Comparison of ENCODE assay signal across 29 cellular contexts in genomic region chr1:67888208-67888607, GRCh38. TPM values are rescaled to one million over a fixed set of nuclear protein-coding genes. Genes with fewer than 3 reads are reported as not detected.
DNase-seq lines count a peak whose midpoint lies in the region; ATAC-seq, FAIRE-seq and TF ChIP-seq lines count a peak whose summit lies in the region.
"Had no signal": no experiment of that assay in that cellular context is flagged by ENCODE, and none has a peak within 500 bp of the region (broad histone marks: within the 10 kb centered on the region; RNA-seq: fewer than 3 reads in every experiment).

No MANE protein-coding gene starts in this region.

- H3K9me1 ChIP-seq in IMR-90 (ENCODE audit: insufficient read depth, low read length) (peaks cover 10% of the 10 kb centered on the region; the same call in 1 of the 2 replicates), K562 (ENCODE audit: control insufficient read depth, insufficient read depth, low read length) (no peaks in the 10 kb centered on the region)

- H3K27me3 ChIP-seq in IMR-90 (ENCODE audit: control insufficient read depth, insufficient read depth, low read length) (no peaks in the 10 kb centered on the region), K562 (ENCODE audit: control insufficient read depth in 2 of 2, insufficient read depth in 2 of 2, low read length in 2 of 2) (no peaks in the 10 kb centered on the region)
- H3K27me3 ChIP-seq: esophagus muscularis mucosa, hepatocyte, ovary, upper lobe of left lung had no signal

- 0 out of 2 replicates have a peak overlapping the region, but pooled peaks have one; percentile 71 for H3K56ac ChIP-seq in IMR-90 (ENCODE audit: extremely low read depth, insufficient read depth, low read length)

- peaks cover 50% of the 10 kb centered on the region for H3K4me1 Mint-ChIP-seq in osteocyte (ENCODE audit: unreplicated experiment)
- H3K4me1 Mint-ChIP-seq: central memory CD8-positive, alpha-beta T cell; naive thymus-derived CD8-positive, alpha-beta T cell had no signal

- in situ Hi-C loops in IMR-90 (cut with MboI; ENCODE audit: low sequenced_read_pairs), result no loop called here
- in situ Hi-C loops in K562 (cut with MboI), result no loop called here

- WGBS in IMR-90 (ENCODE audit: extremely low coverage in 2 of 2, insufficient read length in 1 of 2), 2 experiments, result 100% methylated on average over 1 of the region's 3 CpGs; no CpG with 5 or more reads in 1 of the 2 experiments
- 52% methylated on average over 3 of the region's 3 CpGs for WGBS in K562 (ENCODE audit: insufficient coverage, low coverage, missing lambda C conversion rate)

- CTCF ChIA-PET in IMR-90 (lab: Yijun Ruan, JAX), result no interaction called here
- CTCF ChIA-PET in K562 (lab: Yijun Ruan, JAX; ENCODE audit: low intra/inter-chr PET ratio), result no interaction called here

- H2AK9ac ChIP-seq in IMR-90 (replicated peaks; ENCODE audit: low read depth, low read length, poor library complexity), result no peak overlapping the region

- H3K9me3 ChIP-seq in IMR-90 (ENCODE audit: control insufficient read depth, insufficient read depth, low read length), result no peaks in the 10 kb centered on the region
- no peaks in the 10 kb centered on the region for H3K9me3 ChIP-seq in K562 (replicated peaks; ENCODE audit: control insufficient read depth, insufficient read depth, low read depth, low read length)
- H3K9me3 ChIP-seq: Caco-2, esophagus muscularis mucosa, ovary, upper lobe of left lung had no signal

- no peak for FAIRE-seq in K562 (lab: Jason Lieb, UNC)
- FAIRE-seq: endometrium, H1 had no signal

- peak overlapping the region; percentile 90 for H3K14ac ChIP-seq in IMR-90 (replicated peaks; ENCODE audit: low read depth, low read length)

- peak overlapping the region; percentile 93 for H3K4ac ChIP-seq in IMR-90 (ENCODE audit: low read depth, low read length)

- H3K9ac ChIP-seq in IMR-90 (ENCODE audit: low read depth, low read length), result no peak overlapping the region; the same call in 1 of the 2 replicates
- no peak overlapping the region for H3K9ac ChIP-seq in K562 (ENCODE audit: insufficient read depth in 1 of 2, low read depth in 2 of 2, low read length in 2 of 2)

- 0 out of 2 replicates have a peak overlapping the region, but pooled peaks have one; percentile 11 for H3K23ac ChIP-seq in IMR-90 (ENCODE audit: low read depth, low read length)

- H3K4me1 ChIP-seq in IMR-90 (ENCODE audit: control insufficient read depth, insufficient read depth, low read length), result peaks cover 16% of the 10 kb centered on the region
- peaks cover 0 to 21% of the 10 kb centered on the region in 2 experiments; a peak in 3 of 5 replicates for H3K4me1 ChIP-seq in K562 (replicated peaks in 1 of 2; ENCODE audit: control insufficient read depth in 2 of 2, insufficient read depth in 2 of 2, low read length in 2 of 2)
- H3K4me1 ChIP-seq: Caco-2 had no signal

- peak overlapping the region; percentile 96; the same call in 1 of the 2 replicates for H2BK120ac ChIP-seq in IMR-90 (ENCODE audit: low read depth, low read length)

- H3K4me2 ChIP-seq in IMR-90 (ENCODE audit: low read depth, low read length) (no peak overlapping the region), K562 (ENCODE audit: insufficient read depth, low read length) (no peak overlapping the region)
- H3K4me2 ChIP-seq: hepatocyte had no signal

- H3K27me3 Mint-ChIP-seq in osteocyte (ENCODE audit: unreplicated experiment), result no peaks in the 10 kb centered on the region
- H3K27me3 Mint-ChIP-seq: dendritic cell treated with granulocyte-macrophage colony-stimulating factor and Interleukin-4, amounts not matched to agents 40 ng/mL and 50 ng/mL, for 4 days had no signal

- POLR2A ChIA-PET in IMR-90 (lab: Charles Lee; ENCODE audit: unreplicated experiment), result no interaction called here
- POLR2A ChIA-PET in K562 (lab: Yijun Ruan, JAX), result interaction anchor here (0.6 to 0.8 kb wide), 2 partner anchors 8 to 67 kb away, joined by 3 read pairs; no protein-coding TSS in a partner anchor

- no peaks in the 10 kb centered on the region for H3K36me3 ChIP-seq in IMR-90 (ENCODE audit: control insufficient read depth, insufficient read depth, low read length)
- no peaks in the 10 kb centered on the region for H3K36me3 ChIP-seq in K562 (ENCODE audit: control insufficient read depth, insufficient read depth, low read length)
- H3K36me3 ChIP-seq: esophagus muscularis mucosa, ovary, upper lobe of left lung had no signal

- no peak for TF ChIP-seq POLR2A in IMR-90 (IDR thresholded peaks at IDR 0.05; ENCODE audit: low read depth, low read length)
- no peak for TF ChIP-seq POLR2A in K562 (conservative IDR thresholded peaks at IDR 0.05)

- TF ChIP-seq CTCF in IMR-90 (conservative IDR thresholded peaks at IDR 0.05; ENCODE audit: low read depth, low read length) (no peak), K562 (IDR thresholded peaks at IDR 0.05 in 2 of 3, conservative IDR thresholded peaks at IDR 0.05 in 1 of 3; ENCODE audit: insufficient read depth in 2 of 3, low read depth in 1 of 3, low read length in 3 of 3) (no peak), osteocyte (IDR thresholded peaks at IDR 0.05) (no peak)

- BruUV-seq in IMR-90 (replicated peaks; lab: Mats Ljungman, UMichigan) (no TSS peak), K562 (replicated peaks; lab: Mats Ljungman, UMichigan) (no TSS peak)

- no peak overlapping the region for H3K4me3 ChIP-seq in IMR-90 (ENCODE audit: insufficient read depth, low read depth, low read length)
- H3K4me3 ChIP-seq in K562, result no peak overlapping the region
- H3K4me3 ChIP-seq: esophagus muscularis mucosa, hepatocyte, ovary, upper lobe of left lung had no signal

- H4K20me1 ChIP-seq in IMR-90 (ENCODE audit: insufficient read depth, low read length), result no peaks in the 10 kb centered on the region
- no peaks in the 10 kb centered on the region for H4K20me1 ChIP-seq in K562 (replicated peaks; ENCODE audit: control insufficient read depth, insufficient read depth, low read length)

- no peaks in the 10 kb centered on the region for H3K9me3 Mint-ChIP-seq in osteocyte (ENCODE audit: unreplicated experiment)
- H3K9me3 Mint-ChIP-seq: central memory CD8-positive, alpha-beta T cell; dendritic cell treated with granulocyte-macrophage colony-stimulating factor and Interleukin-4, amounts not matched to agents 40 ng/mL and 50 ng/mL, for 4 days; T-helper 2 cell treated with Interferon-gamma antibody and Interleukin-4, amounts not matched to agents 5 μg/mL and 100 μg/mL, for 36 hours had no signal

- no peaks in the 10 kb centered on the region for H3K36me3 Mint-ChIP-seq in osteocyte (ENCODE audit: unreplicated experiment)
- H3K36me3 Mint-ChIP-seq: naive thymus-derived CD8-positive, alpha-beta T cell had no signal

- intact Hi-C loops in IMR-90 (cut with micrococcal nuclease), result no loop called here
- intact Hi-C loops in K562 (cut with micrococcal nuclease), result no loop called here

- peak overlapping the region; percentile 94; the same call in 1 of the 2 replicates for H2BK20ac ChIP-seq in IMR-90 (ENCODE audit: low read depth, low read length)

- peak overlapping the region; percentile 2; the same call in 1 of the 2 replicates for H2AK5ac ChIP-seq in IMR-90 (ENCODE audit: low read depth, low read length)

- peak overlapping the region; percentile 32; the same call in 1 of the 2 replicates for H3K18ac ChIP-seq in IMR-90 (ENCODE audit: low read depth, low read length)

- no peaks in the 10 kb centered on the region for H3K79me1 ChIP-seq in IMR-90 (ENCODE audit: low read depth in 1 of 2, low read length in 2 of 2)

- H2BK15ac ChIP-seq in IMR-90 (ENCODE audit: low read depth, low read length), result peak overlapping the region; percentile 60; the same call in 2 of the 3 replicates

- DNase-seq in IMR-90 (no peak), NCI-H69 (lab: John Stamatoyannopoulos, UW) (peak; percentile 84), K562 (ENCODE audit: extremely low read depth in 1 of 4, low spot score in 3 of 4) (no peak), osteocyte (ENCODE audit: extremely low spot score, unreplicated experiment) (no peak), NCI-H345 treated with DMSO at 0.1 percent for 48 hours (lab: John Stamatoyannopoulos, UW; ENCODE audit: unreplicated experiment) (no peak), dedifferentiated amniotic fluid mesenchymal stem cell (ENCODE audit: extremely low spot score) (no peak)
- DNase-seq: activated CD4-positive, alpha-beta T cell treated with anti-CD3 and anti-CD28 coated beads, Interleukin-2, amount 50 U/mL, for 48 hours; activated CD4-positive, CD25-positive, alpha-beta regulatory T cell treated with anti-CD3 and anti-CD28 coated beads, Interleukin-2, amount 50 U/mL, for 72 hours; activated naive CD4-positive, alpha-beta T cell; activated T-cell treated with anti-CD3 and anti-CD28 coated beads, Interleukin-2, amount 50 U/mL, for 48 hours; C1 segment of cervical spinal cord; Caco-2; DMS79 treated with DMSO at 0.1 percent for 48 hours; GDM1; KBM-7; naive thymus-derived CD8-positive, alpha-beta T cell; NCI-H1092 treated with DMSO at 0.1 percent for 48 hours; NCI-H2029; ovary; stimulated activated naive CD4-positive, alpha-beta T cell; upper lobe of left lung had no signal

- ATAC-seq in IMR-90 (ENCODE audit: low read depth) (no peak), K562 (no peak), GM21737 (IDR thresholded peaks at IDR 0.05; ENCODE audit: unreplicated experiment) (no peak)
- ATAC-seq: naive thymus-derived CD8-positive, alpha-beta T cell had no signal

- peak overlapping the region; percentile 54 for H3K27ac Mint-ChIP-seq in osteocyte (ENCODE audit: unreplicated experiment)
- H3K27ac Mint-ChIP-seq: dendritic cell treated with granulocyte-macrophage colony-stimulating factor and Interleukin-4, amounts not matched to agents 40 ng/mL and 50 ng/mL, for 4 days; naive thymus-derived CD8-positive, alpha-beta T cell; T-helper 2 cell treated with Interferon-gamma antibody and Interleukin-4, amounts not matched to agents 5 μg/mL and 100 μg/mL, for 36 hours had no signal

- H3K4me3 Mint-ChIP-seq in osteocyte (ENCODE audit: unreplicated experiment), result no peak overlapping the region
- H3K4me3 Mint-ChIP-seq: central memory CD8-positive, alpha-beta T cell; dendritic cell treated with granulocyte-macrophage colony-stimulating factor and Interleukin-4, amounts not matched to agents 40 ng/mL and 50 ng/mL, for 4 days; naive thymus-derived CD8-positive, alpha-beta T cell; T-helper 2 cell treated with Interferon-gamma antibody and Interleukin-4, amounts not matched to agents 5 μg/mL and 100 μg/mL, for 36 hours had no signal

- H2BK5ac ChIP-seq in IMR-90 (ENCODE audit: low read depth, low read length, poor library complexity, severe bottlenecking), result peak overlapping the region; percentile 88

- no peak overlapping the region for H3K27ac ChIP-seq in IMR-90 (ENCODE audit: insufficient read depth, low read length)
- H3K27ac ChIP-seq in K562 (ENCODE audit: extremely low read depth, low read depth, low read length), result no peak overlapping the region
- H3K27ac ChIP-seq: esophagus muscularis mucosa, hepatocyte, ovary, upper lobe of left lung had no signal

- no peak overlapping the region for H4K5ac ChIP-seq in IMR-90 (ENCODE audit: low read depth, low read length)

- peak overlapping the region; percentile 88 for H2AFZ ChIP-seq in IMR-90 (replicated peaks; ENCODE audit: low read length, poor library complexity)
- H2AFZ ChIP-seq in K562 (ENCODE audit: low read depth, low read length), result peak overlapping the region; percentile 67
- H2AFZ ChIP-seq: hepatocyte had no signal

- no peaks in the 10 kb centered on the region for H3K79me2 ChIP-seq in K562 (ENCODE audit: control insufficient read depth, insufficient read depth, low read length)
- H3K79me2 ChIP-seq: hepatocyte had no signal

- H4K91ac ChIP-seq in IMR-90 (ENCODE audit: insufficient read depth, low read depth, low read length), result 0 out of 2 replicates have a peak overlapping the region, but pooled peaks have one; percentile 83

- TF ChIP-seq RAD21 in IMR-90 (IDR thresholded peaks at IDR 0.05; ENCODE audit: low read length) (no peak), K562 (CRISPR knock-in tag; conservative IDR thresholded peaks at IDR 0.05 in 1 of 2, IDR thresholded peaks at IDR 0.05 in 1 of 2) (no peak)

- no peak for TF ChIP-seq EP300 in K562 (IDR thresholded peaks at IDR 0.05; ENCODE audit: low read length)

- peak overlapping the region; percentile 13 to 56 for H4K8ac ChIP-seq in IMR-90 (ENCODE audit: low read depth in 2 of 2, low read length in 2 of 2)

- dilution Hi-C loops in IMR-90 (cut with HindIII; ENCODE audit: low sequenced_read_pairs, unreplicated experiment), result no loop called here

RNA-seq across cellular contexts. Expression of gene GNG12, which starts 54.9 kb away (rescaled TPM):
- total RNA-seq in IMR-90 (2012; rRNA removed), result 132 and 233 TPM in 2 replicates
- polyA plus RNA-seq in IMR-90 (2012; rRNA removed), result 74.4 and 92.3 TPM in 2 replicates
- 15.5 and 25.7 TPM in 2 replicates for polyA plus RNA-seq in IMR-90 (2012; cell fraction: cytosol; rRNA removed)
- polyA plus RNA-seq in IMR-90 (2012; cell fraction: nucleus; rRNA removed; ENCODE audit: low replicate concordance), result 4.8 and 43.9 TPM in 2 replicates
- total RNA-seq in K562 (2011; cell fraction: chromatin; rRNA removed; ENCODE audit: low replicate concordance), result 1.7 and 2.8 TPM in 2 replicates
- 0.13 and 0.50 TPM in 2 replicates for total RNA-seq in K562 (2011; cell fraction: nucleolus; rRNA removed)
- 0.88 and 2.5 TPM in 2 replicates for total RNA-seq in K562 (2011; cell fraction: nucleoplasm; rRNA removed)
- total RNA-seq in K562 (2014; rRNA removed), result 3.3 and 3.6 TPM in 2 replicates
- total RNA-seq in K562 (2014; rRNA removed; fragmentation: Illumina TruSeq; extraction: Trizol), result 6.0 and 6.6 TPM in 2 replicates
- total RNA-seq in K562 (2015; rRNA removed; fragmentation: Illumina TruSeq; extraction: Trizol), result 4.9 and 5.6 TPM in 2 replicates
- 3.7 and 4.1 TPM in 2 replicates for total RNA-seq in K562 (2021)
- 4.6 and 7.5 TPM in 2 replicates for polyA plus RNA-seq in K562 (2011; rRNA removed)
- polyA plus RNA-seq in K562 (2011; cell fraction: cytosol; rRNA removed), result 0.82 and 5.4 TPM in 2 replicates
- 1.5 and 4.3 TPM in 2 replicates for polyA plus RNA-seq in K562 (2011; cell fraction: nucleus; rRNA removed)
- polyA plus RNA-seq in K562 (2012), result 3.2 and 4.9 TPM in 2 replicates
- 4.2 and 5.4 TPM in 2 replicates for polyA plus RNA-seq in K562 (2014; fragmentation: Illumina TruSeq; extraction: Trizol)
- 1 to 10 TPM; 2.6 to 2.7 TPM for polyA plus RNA-seq in K562 (2014; fragmentation: Nextera tagmentation; extraction: Ambion mirVana)
- polyA plus RNA-seq in K562 (2014; rRNA removed), result 2.8 and 3.0 TPM in 2 replicates
- 3.9 and 9.8 TPM in 2 replicates for polyA minus RNA-seq in K562 (2011; rRNA and poly(A)+ RNA removed)
- 1.4 and 3.4 TPM in 2 replicates for polyA minus RNA-seq in K562 (2011; cell fraction: cytosol; rRNA and poly(A)+ RNA removed)
- polyA minus RNA-seq in K562 (2011; cell fraction: nucleus; rRNA and poly(A)+ RNA removed), result 0.67 and 3.6 TPM in 2 replicates
- 99.7 and 100 TPM in 2 replicates for total RNA-seq in osteocyte
- total RNA-seq: naive thymus-derived CD8-positive, alpha-beta T cell had no signal
- polyA plus RNA-seq: naive thymus-derived CD8-positive, alpha-beta T cell had no signal

Comparison
In these comparisons a context has a peak if more than half of its experiments do, and no peak if none do; other contexts are left out.
1. RNA of gene GNG12, which starts 54.9 kb away (total RNA-seq): 132 to 233 TPM in IMR-90 and 99.7 to 100 TPM in osteocyte; 0.13 to 6.6 TPM in K562; every median in the first group is over 10 times any median in the second.